16 cellular contexts compared by ENCODE assay signal in genomic region chr3:116453676-116454346, GRCh38. TPM values are rescaled to one million over a fixed set of nuclear protein-coding genes. Genes with fewer than 3 reads are reported as not detected.
DNase-seq lines count a peak whose midpoint lies in the region; ATAC-seq, FAIRE-seq and TF ChIP-seq lines count a peak whose summit lies in the region.
"Had no signal": no experiment of that assay in that cellular context is flagged by ENCODE, and none has a peak within 500 bp of the region (broad histone marks: within the 10 kb centered on the region; RNA-seq: fewer than 3 reads in every experiment).

No MANE protein-coding gene starts in this region.

- H3K4me3 ChIP-seq in SK-N-SH (ENCODE audit: low read depth in 2 of 2, low read length in 1 of 2), result no peak overlapping the region
- H3K4me3 ChIP-seq: colonic mucosa, right lobe of liver, tibial artery had no signal

- H4K20me1 ChIP-seq in SK-N-SH (ENCODE audit: insufficient read depth), result no peaks in the 10 kb centered on the region

- H3K4me1 ChIP-seq in SK-N-SH (ENCODE audit: control insufficient read depth in 1 of 2, insufficient read depth in 2 of 2, low read depth in 1 of 2, low read length in 1 of 2), result no peaks in the 10 kb centered on the region; a peak in 1 of 4 replicates
- H3K4me1 ChIP-seq: colonic mucosa, right lobe of liver, tibial artery had no signal

- peak; percentile 1 for DNase-seq in DMS114 treated with DMSO at 0.1 percent for 48 hours (lab: John Stamatoyannopoulos, UW; ENCODE audit: unreplicated experiment)
- DNase-seq in SK-N-SH, result no peak
- DNase-seq in globus pallidus (ENCODE audit: low spot score), result peak; percentile 54
- no peak for DNase-seq in activated CD4-positive, CD25-positive, alpha-beta regulatory T cell treated with anti-CD3 and anti-CD28 coated beads, Interleukin-2, amount 50 U/mL, for 72 hours
- no peak for DNase-seq in 8988T
- DNase-seq in stimulated activated CD4-positive, alpha-beta T cell treated with anti-CD3 and anti-CD28 coated beads, Interleukin-2, amount 100 ng/mL, for 24 hours, result no peak
- DNase-seq: colonic mucosa, head of caudate nucleus, mesendoderm, right lobe of liver, tibial artery had no signal

- H3K27me3 ChIP-seq in SK-N-SH (ENCODE audit: insufficient read depth), result no peaks in the 10 kb centered on the region
- H3K27me3 ChIP-seq: colonic mucosa, right lobe of liver, tibial artery had no signal

- H3K9ac ChIP-seq in SK-N-SH, result no peak overlapping the region

- H2AFZ ChIP-seq in SK-N-SH (ENCODE audit: low read depth), result no peak overlapping the region

- TF ChIP-seq EP300 in SK-N-SH (IDR thresholded peaks at IDR 0.05; ENCODE audit: borderline replicate concordance in 1 of 2, low read depth in 1 of 2, low read length in 1 of 2), result no peak

- peak; percentile 71 for TF ChIP-seq CTCF in SK-N-SH (IDR thresholded peaks at IDR 0.05)

- no peaks in the 10 kb centered on the region for H3K79me2 ChIP-seq in SK-N-SH (ENCODE audit: insufficient read depth)

- H3K4me2 ChIP-seq in SK-N-SH, result no peak overlapping the region

- no peak for ATAC-seq in HG02763 (IDR thresholded peaks at IDR 0.05; ENCODE audit: unreplicated experiment)
- ATAC-seq: activated T-helper 17 cell treated with anti-CD3 and anti-CD28 coated beads, Interleukin-2, amount 50 U/mL, for 72 hours; right lobe of liver; WTC11 had no signal

- FAIRE-seq in A204.1 (lab: Jason Lieb, UNC), result peak; percentile 11
- FAIRE-seq: RCC 7860 had no signal

- POLR2A ChIA-PET in SK-N-SH (lab: Yijun Ruan, JAX), result no interaction called here

- H3K9me3 ChIP-seq in SK-N-SH, result no peaks in the 10 kb centered on the region
- H3K9me3 ChIP-seq: colonic mucosa, right lobe of liver, tibial artery had no signal

- H3K9me2 ChIP-seq in SK-N-SH, result no peaks in the 10 kb centered on the region

- CTCF ChIA-PET in SK-N-SH (lab: Yijun Ruan, JAX), result interaction anchor here (0.6 to 2.1 kb wide), 9 partner anchors 9 to 590 kb away, joined by 3 to 9 read pairs (median 4); no protein-coding TSS in a partner anchor

- no peaks in the 10 kb centered on the region for H3K36me3 ChIP-seq in SK-N-SH (replicated peaks in 1 of 2; ENCODE audit: control insufficient read depth in 1 of 2, insufficient read depth in 2 of 2, low read length in 1 of 2)
- H3K36me3 ChIP-seq: colonic mucosa, right lobe of liver, tibial artery had no signal

- WGBS in SK-N-SH (ENCODE audit: low lambda C conversion rate), result 33% methylated on average over 1 of the region's 1 CpG

- peak; percentile 59 for TF ChIP-seq RAD21 in SK-N-SH (IDR thresholded peaks at IDR 0.05; ENCODE audit: low read length)

- H3F3A ChIP-seq in SK-N-SH (replicated peaks; ENCODE audit: insufficient read depth), result no peaks in the 10 kb centered on the region

- H3K27ac ChIP-seq in SK-N-SH (ENCODE audit: low read depth in 2 of 2, low read length in 1 of 2), result no peak overlapping the region; a peak in 1 of 4 replicates
- H3K27ac ChIP-seq: colonic mucosa, right lobe of liver, tibial artery had no signal

TF ChIP-seq in SK-N-SH, 30 proteins besides CTCF, POLR2A, EP300 and RAD21:
- TF ChIP-seq REST (IDR thresholded peaks at IDR 0.05; ENCODE audit: low read depth, low read length) (no peak), SMC3 (IDR thresholded peaks at IDR 0.05; ENCODE audit: low read depth, low read length) (peak; percentile 50)

RNA-seq across cellular contexts. Expression of gene LSAMP, which starts 8.5 kb away (rescaled TPM):
- 5.5 and 6.6 TPM in 2 replicates for polyA plus RNA-seq in SK-N-SH (2012; rRNA removed)
- polyA plus RNA-seq in SK-N-SH (2012; cell fraction: cytosol; rRNA removed), result 4.5 and 6.5 TPM in 2 replicates
- polyA plus RNA-seq in SK-N-SH (2012; cell fraction: nucleus; rRNA removed), result 9.9 TPM in 2 replicates

Comparison
In these comparisons a context has a peak if more than half of its experiments do, and no peak if none do; other contexts are left out.
1. DNase-seq: peak in DMS114 treated with DMSO at 0.1 percent for 48 hours (single experiment) and globus pallidus (single experiment); none in SK-N-SH (single experiment), activated CD4-positive, CD25-positive, alpha-beta regulatory T cell treated with anti-CD3 and anti-CD28 coated beads, Interleukin-2, amount 50 U/mL, for 72 hours (single experiment), 8988T (single experiment) and stimulated activated CD4-positive, alpha-beta T cell treated with anti-CD3 and anti-CD28 coated beads, Interleukin-2, amount 100 ng/mL, for 24 hours (0 of 2).